In the genomic region with DNA sequence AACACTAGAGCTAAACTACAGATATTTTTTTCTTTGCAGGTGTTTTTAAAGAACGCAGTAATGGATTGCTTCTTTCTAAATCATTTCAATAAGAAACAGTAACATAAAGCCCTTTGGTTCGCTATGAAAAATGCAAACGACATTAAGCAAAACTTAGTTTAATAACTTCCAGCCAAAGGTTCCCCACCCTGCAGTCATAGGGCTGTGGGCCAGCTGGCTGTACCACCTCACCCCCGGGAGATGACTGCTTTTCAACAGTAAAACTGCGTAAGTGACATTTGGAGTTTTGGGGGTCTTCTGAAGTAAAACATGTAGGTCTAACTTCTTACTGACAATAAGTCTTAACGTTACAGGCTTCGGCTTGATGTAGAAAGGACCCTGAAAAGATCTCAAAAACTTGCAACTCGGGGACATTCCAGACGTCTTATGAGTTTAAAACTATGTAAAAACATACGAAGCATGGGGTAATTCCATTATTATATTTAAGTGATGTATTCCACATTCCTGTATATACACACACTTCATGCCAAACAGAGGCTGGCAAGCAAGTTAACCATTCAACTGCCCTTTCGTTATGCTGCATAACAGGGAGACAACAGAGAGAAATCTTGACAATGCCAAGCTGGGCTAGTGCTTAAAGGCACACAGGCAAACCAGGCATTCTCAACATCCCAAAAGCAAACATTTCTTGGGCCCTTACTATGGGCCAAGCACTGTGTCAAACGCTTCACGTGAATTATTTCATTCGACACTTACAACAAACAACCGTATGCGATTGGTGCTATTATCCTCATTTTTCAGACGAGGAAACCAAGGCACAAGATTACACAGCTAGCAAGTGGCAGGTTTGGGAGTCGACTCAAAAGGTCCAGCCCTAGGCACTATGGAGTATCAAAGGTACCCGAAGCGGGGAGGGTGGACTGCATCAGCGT, we compare ENCODE assay signal across 8 cellular contexts. TPM values are rescaled to one million over a fixed set of nuclear protein-coding genes. Genes with fewer than 3 reads are reported as not detected.
A peak's percentile ranks its signal among the peaks of the same experiment; 100 is the strongest.
DNase-seq lines count a peak whose midpoint lies in the region; ATAC-seq and TF ChIP-seq lines count a peak whose summit lies in the region.

No MANE protein-coding gene starts in this region.

- H3K4me3 ChIP-seq in SK-N-SH (ENCODE audit: low read depth in 2 of 2, low read length in 1 of 2) (peak overlapping the region; percentile 66 to 68), trophoblast cell (ENCODE audit: low read depth, low read length) (peak overlapping the region; percentile 100)

- DNase-seq in EH (ENCODE audit: low read depth) (peak; percentile 64), SK-N-SH (no peak), fibroblast of the conjunctiva (ENCODE audit: low read depth) (peak; percentile 17), trophoblast cell (peak in 1 of 2 donors; percentile 63), NCI-H1092 (lab: John Stamatoyannopoulos, UW) (no peak)

- H3K9ac ChIP-seq in SK-N-SH (peak overlapping the region; percentile 66; the same call in 1 of the 2 replicates), trophoblast cell (ENCODE audit: low read length) (peak overlapping the region; percentile 64)

- H3F3A ChIP-seq in SK-N-SH (replicated peaks; ENCODE audit: insufficient read depth) = no peaks in the 10 kb centered on the region

- no peaks in the 10 kb centered on the region for H3K9me3 ChIP-seq in SK-N-SH
- no peaks in the 10 kb centered on the region for H3K9me3 ChIP-seq in trophoblast cell (ENCODE audit: insufficient read depth, low read depth, low read length)

- 28% methylated on average over 16 of the region's 21 CpGs for WGBS in SK-N-SH (ENCODE audit: low lambda C conversion rate)
- no CpG with 5 or more reads among the region's 21 CpGs for WGBS in trophoblast cell (ENCODE audit: extremely low coverage, insufficient coverage, insufficient read length)

- H4K8ac ChIP-seq in trophoblast cell (ENCODE audit: low read depth, low read length) = no peak overlapping the region

- no peak for ATAC-seq in HG03196 (IDR thresholded peaks at IDR 0.05; ENCODE audit: unreplicated experiment)
- no peak for ATAC-seq in GM21381 (IDR thresholded peaks at IDR 0.05; ENCODE audit: unreplicated experiment)
- no peak for ATAC-seq in GM19035 (IDR thresholded peaks at IDR 0.05; ENCODE audit: unreplicated experiment)

- H3K18ac ChIP-seq in trophoblast cell (ENCODE audit: low read length) = peak overlapping the region; percentile 92

- peaks cover 4 to 10% of the 10 kb centered on the region in 2 experiments; a peak in 3 of 4 replicates for H3K4me1 ChIP-seq in SK-N-SH (ENCODE audit: control insufficient read depth in 1 of 2, insufficient read depth in 2 of 2, low read depth in 1 of 2, low read length in 1 of 2)
- peaks cover 4 to 12% of the 10 kb centered on the region in 2 experiments for H3K4me1 ChIP-seq in trophoblast cell (ENCODE audit: control insufficient read depth in 1 of 2, insufficient read depth in 2 of 2, low read length in 2 of 2)

- peak overlapping the region; percentile 88 for H3K4me2 ChIP-seq in SK-N-SH
- peak overlapping the region; percentile 89 for H3K4me2 ChIP-seq in trophoblast cell (ENCODE audit: low read length)

- H2AK5ac ChIP-seq in trophoblast cell (ENCODE audit: low read length) = no peak overlapping the region

- H3K27ac ChIP-seq in SK-N-SH (ENCODE audit: low read depth in 2 of 2, low read length in 1 of 2) (peak overlapping the region in 1 of 2 experiments; percentile 47; a peak in 1 of 4 replicates), trophoblast cell (ENCODE audit: low read depth, low read length) (no peak overlapping the region)

- H4K12ac ChIP-seq in trophoblast cell (ENCODE audit: low read depth, low read length) = no peak overlapping the region

- CTCF ChIA-PET in SK-N-SH (lab: Yijun Ruan, JAX) = interaction anchor here (0.8 to 2.1 kb wide), 4 partner anchors 10 to 199 kb away, joined by 3 to 10 read pairs (median 3); no protein-coding TSS in a partner anchor

- peaks cover 44% of the 10 kb centered on the region for H4K20me1 ChIP-seq in SK-N-SH (ENCODE audit: insufficient read depth)

- TF ChIP-seq RAD21 in SK-N-SH (IDR thresholded peaks at IDR 0.05; ENCODE audit: low read length) = no peak

- H3K79me1 ChIP-seq in trophoblast cell (ENCODE audit: low read length) = peaks cover 9% of the 10 kb centered on the region

- POLR2A ChIA-PET in SK-N-SH (lab: Yijun Ruan, JAX) = no interaction called here

- H3K27me3 ChIP-seq in SK-N-SH (ENCODE audit: insufficient read depth) (no peaks in the 10 kb centered on the region), trophoblast cell (ENCODE audit: insufficient read depth, low read length) (no peaks in the 10 kb centered on the region)

- H2AFZ ChIP-seq in SK-N-SH (ENCODE audit: low read depth) (no peak overlapping the region), trophoblast cell (ENCODE audit: insufficient read depth, low read length, poor library complexity) (no peak overlapping the region)

- peaks cover 60% of the 10 kb centered on the region for H3K79me2 ChIP-seq in SK-N-SH (ENCODE audit: insufficient read depth)
- H3K79me2 ChIP-seq in trophoblast cell (ENCODE audit: control insufficient read depth, insufficient read depth, low read length, poor library complexity) = peaks cover 21% of the 10 kb centered on the region

- peak overlapping the region; percentile 84 for H2BK120ac ChIP-seq in trophoblast cell (ENCODE audit: insufficient read depth, low read length, poor library complexity)

- peak overlapping the region; percentile 92 for H3K4ac ChIP-seq in trophoblast cell (ENCODE audit: low read depth, low read length)

- H3K36me3 ChIP-seq in SK-N-SH (replicated peaks in 1 of 2; ENCODE audit: control insufficient read depth in 1 of 2, insufficient read depth in 2 of 2, low read length in 1 of 2) (no peaks in the 10 kb centered on the region), trophoblast cell (ENCODE audit: control insufficient read depth in 1 of 2, insufficient read depth in 2 of 2, low read length in 2 of 2) (no peaks in the 10 kb centered on the region)

- H2BK5ac ChIP-seq in trophoblast cell (ENCODE audit: low read depth, low read length, poor library complexity) = no peak overlapping the region

- H3K14ac ChIP-seq in trophoblast cell (ENCODE audit: low read length) = peak overlapping the region; percentile 68

- no peaks in the 10 kb centered on the region for H3K9me2 ChIP-seq in SK-N-SH

- TF ChIP-seq EP300 in SK-N-SH (IDR thresholded peaks at IDR 0.05; ENCODE audit: borderline replicate concordance in 1 of 2, low read depth in 1 of 2, low read length in 1 of 2) = no peak

- H2BK12ac ChIP-seq in trophoblast cell (ENCODE audit: low read length) = no peak overlapping the region

- TF ChIP-seq CTCF in SK-N-SH (IDR thresholded peaks at IDR 0.05) = no peak

- no peak overlapping the region for H3K23ac ChIP-seq in trophoblast cell (ENCODE audit: low read length)

- no peak overlapping the region for H4K91ac ChIP-seq in trophoblast cell (ENCODE audit: low read depth, low read length)

TF ChIP-seq in SK-N-SH, 30 proteins besides CTCF, POLR2A, EP300 and RAD21:
- TF ChIP-seq USF2 (IDR thresholded peaks at IDR 0.05; ENCODE audit: borderline replicate concordance, low read depth, low read length) = no peak
- TF ChIP-seq TAF1 (IDR thresholded peaks at IDR 0.05; ENCODE audit: borderline replicate concordance, low read depth, low read length) = no peak

RNA-seq across cellular contexts. Expression of gene MRTFA, which starts 1.2 kb away (rescaled TPM):
- 2.9 and 5.8 TPM in 2 replicates for polyA plus RNA-seq in SK-N-SH (2012; rRNA removed)
- polyA plus RNA-seq in SK-N-SH (2012; cell fraction: cytosol; rRNA removed) = 4.5 and 4.6 TPM in 2 replicates
- polyA plus RNA-seq in SK-N-SH (2012; cell fraction: nucleus; rRNA removed) = 14.4 and 18.9 TPM in 2 replicates
- 51.3 and 51.5 TPM in 2 replicates for polyA plus RNA-seq in trophoblast cell (2013)

RNA-seq across cellular contexts. Expression of gene MCHR1, which starts 44.0 kb away (rescaled TPM):
- polyA plus RNA-seq in SK-N-SH (2012; rRNA removed) = 0.33 and 0.55 TPM in 2 replicates
- polyA plus RNA-seq in SK-N-SH (2012; cell fraction: cytosol; rRNA removed) = 0.09 and 0.28 TPM in 2 replicates
- polyA plus RNA-seq in SK-N-SH (2012; cell fraction: nucleus; rRNA removed) = 0.40 and 0.71 TPM in 2 replicates
- 28.8 and 36.5 TPM in 2 replicates for polyA plus RNA-seq in trophoblast cell (2013)

Comparison
In these comparisons a context has a peak if more than half of its experiments do, and no peak if none do; other contexts are left out.
1. DNase-seq: peak in EH (single experiment) and fibroblast of the conjunctiva (single experiment); none in SK-N-SH (single experiment) and NCI-H1092 (single experiment).